Comparison of ENCODE assay signal across 9 cellular contexts in genomic region chr5:148687427-148687826, GRCh38. TPM values are rescaled to one million over a fixed set of nuclear protein-coding genes. Genes with fewer than 3 reads are reported as not detected.
A peak's percentile ranks its signal among the peaks of the same experiment; 100 is the strongest.
DNase-seq lines count a peak whose midpoint lies in the region; ATAC-seq and TF ChIP-seq lines count a peak whose summit lies in the region.
"Had no signal": no experiment of that assay in that cellular context is flagged by ENCODE, and none has a peak within 500 bp of the region (broad histone marks: within the 10 kb centered on the region; RNA-seq: fewer than 3 reads in every experiment).

No MANE protein-coding gene starts in this region.

- H3K27me3 ChIP-seq in HAP-1 (ENCODE audit: low read depth), result no peaks in the 10 kb centered on the region
- no peaks in the 10 kb centered on the region for H3K27me3 ChIP-seq in brain microvascular endothelial cell (replicated peaks)
- H3K27me3 ChIP-seq in heart right ventricle, result no peaks in the 10 kb centered on the region
- no peaks in the 10 kb centered on the region for H3K27me3 ChIP-seq in right atrium auricular region
- H3K27me3 ChIP-seq: BLaER1 had no signal

- ATAC-seq in heart right ventricle, result no peak

- no peaks in the 10 kb centered on the region for H3K4me1 ChIP-seq in HAP-1
- H3K4me1 ChIP-seq in heart right ventricle, result peaks cover 0 to 15% (median 2%) of the 10 kb centered on the region in 9 donors
- H3K4me1 ChIP-seq in right atrium auricular region, result peaks cover 0 to 28% of the 10 kb centered on the region in 2 donors
- H3K4me1 ChIP-seq: BLaER1 had no signal

- peak; percentile 27 for DNase-seq in NCI-H82 (lab: John Stamatoyannopoulos, UW)
- no peak for DNase-seq in NCI-H82 treated with DMSO at 0.1 percent for 48 hours (lab: John Stamatoyannopoulos, UW; ENCODE audit: unreplicated experiment)
- peak; percentile 36 to 50 for DNase-seq in HAP-1 (ENCODE audit: low spot score in 2 of 2)
- peak; percentile 36 for DNase-seq in brain microvascular endothelial cell
- peak; percentile 10 for DNase-seq in pulmonary artery endothelial cell (ENCODE audit: low read depth, low spot score)
- no peak for DNase-seq in heart right ventricle
- no peak for DNase-seq in right atrium auricular region (ENCODE audit: low spot score)

- no peak overlapping the region for H3K27ac ChIP-seq in brain microvascular endothelial cell
- no peak overlapping the region for H3K27ac ChIP-seq in heart right ventricle
- no peak overlapping the region for H3K27ac ChIP-seq in right atrium auricular region
- H3K27ac ChIP-seq: BLaER1 had no signal

- H3K36me3 ChIP-seq in HAP-1 (replicated peaks), result no peaks in the 10 kb centered on the region
- H3K36me3 ChIP-seq in brain microvascular endothelial cell (replicated peaks), result no peaks in the 10 kb centered on the region
- H3K36me3 ChIP-seq in heart right ventricle, result no peaks in the 10 kb centered on the region
- H3K36me3 ChIP-seq in right atrium auricular region, result no peaks in the 10 kb centered on the region
- H3K36me3 ChIP-seq: BLaER1 had no signal

- 59% methylated on average over 3 of the region's 3 CpGs for WGBS in heart right ventricle, 2 donors

- TF ChIP-seq CTCF in LNCAP (IDR thresholded peaks at IDR 0.05) (peak; percentile 70), brain microvascular endothelial cell (IDR thresholded peaks at IDR 0.05; ENCODE audit: low read depth, low read length, missing control alignments) (peak; percentile 67), heart right ventricle (IDR thresholded peaks at IDR 0.05) (no peak), right atrium auricular region (IDR thresholded peaks at IDR 0.05) (no peak)

- intact Hi-C loops in heart right ventricle (cut with DNase I), result no loop called here

- H3K9me3 ChIP-seq in HAP-1 (no peaks in the 10 kb centered on the region), heart right ventricle (peaks cover 0 to 42% (median 21%) of the 10 kb centered on the region in 11 donors), right atrium auricular region (peaks cover 8 to 11% of the 10 kb centered on the region in 2 donors)

- in situ Hi-C loops in HAP-1 (cut with MboI; ENCODE audit: low sequenced_read_pairs), result no loop called here
- in situ Hi-C loops in brain microvascular endothelial cell (cut with HindIII; ENCODE audit: low pct_ligation_motif_present, low sequenced_read_pairs), result no loop called here

- H3K4me3 ChIP-seq in HAP-1, result no peak overlapping the region
- H3K4me3 ChIP-seq in brain microvascular endothelial cell (ENCODE audit: low read depth, low read length), result no peak overlapping the region
- no peak overlapping the region for H3K4me3 ChIP-seq in heart right ventricle
- no peak overlapping the region for H3K4me3 ChIP-seq in right atrium auricular region
- H3K4me3 ChIP-seq: BLaER1 had no signal

RNA-seq across cellular contexts. Expression of gene HTR4, which starts 33.1 kb away (rescaled TPM):
- total RNA-seq in pulmonary artery endothelial cell, result not detected in 2 replicates
- 1 to 10 TPM in 1 of 10 donors, under 1 TPM in 8, not detected in 1; 0.23 to 1.1 (median 0.40) TPM for total RNA-seq in heart right ventricle
- under 1 TPM in 1 of 2 donors, not detected in 1; 0.16 TPM for polyA plus RNA-seq in heart right ventricle
- total RNA-seq in right atrium auricular region, result 1 to 10 TPM; 4.3 to 7.9 TPM

Comparison
In these comparisons a context has a peak if more than half of its experiments do, and no peak if none do; other contexts are left out.
1. DNase-seq: peak in NCI-H82 (single experiment), HAP-1 (2 of 2), brain microvascular endothelial cell (single experiment) and pulmonary artery endothelial cell (single experiment); none in NCI-H82 treated with DMSO at 0.1 percent for 48 hours (single experiment), heart right ventricle (0 of 2) and right atrium auricular region (single experiment).
2. CTCF ChIP-seq: peak in LNCAP (single experiment) and brain microvascular endothelial cell (single experiment); none in heart right ventricle (0 of 9) and right atrium auricular region (0 of 2).